ENCODE assay signal across 8 cellular contexts in the genomic region with DNA sequence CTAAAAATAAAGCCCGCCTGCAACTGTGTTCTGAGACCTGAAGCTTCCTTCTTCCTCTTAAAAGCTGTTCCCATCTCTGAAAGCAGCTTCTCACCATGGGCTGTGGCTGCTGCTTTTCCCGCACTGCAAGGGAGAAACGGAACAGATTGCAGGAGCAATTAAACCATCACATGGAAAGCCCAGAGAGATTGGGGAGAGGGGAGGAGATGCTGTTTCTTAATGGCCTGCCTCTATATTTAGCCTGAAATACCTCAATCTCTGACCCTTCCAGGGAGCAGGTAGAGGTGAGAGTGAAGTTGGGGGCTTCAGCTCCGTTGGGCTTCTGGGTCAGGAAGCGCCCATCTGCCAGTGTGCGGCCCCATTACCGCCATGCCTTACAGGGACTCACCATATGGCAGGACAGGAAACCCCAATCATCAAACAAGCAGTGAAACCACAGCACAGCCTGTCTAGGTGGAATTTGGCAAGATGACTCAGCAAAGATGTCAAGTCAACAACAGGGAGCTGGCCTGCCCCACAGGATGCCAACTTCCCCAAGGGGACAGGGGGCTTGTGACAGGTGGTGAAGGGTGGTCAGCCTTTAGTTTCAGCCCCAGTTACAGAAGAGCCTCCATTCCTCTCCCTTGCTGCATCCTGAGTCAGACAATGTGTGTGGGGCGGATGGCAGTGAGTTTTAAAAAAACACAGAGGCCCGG.
DNase-seq lines count a peak whose midpoint lies in the region; ATAC-seq, FAIRE-seq and TF ChIP-seq lines count a peak whose summit lies in the region.

No MANE protein-coding gene starts in this region.

- H4K8ac ChIP-seq in H1 (ENCODE audit: extremely low read depth, insufficient read depth, low read length), result no peak overlapping the region

- H3K23ac ChIP-seq in H1 (ENCODE audit: insufficient read length), result no peak overlapping the region

- no peak overlapping the region for H2AK5ac ChIP-seq in H1 (ENCODE audit: low read depth, low read length)

- H2BK12ac ChIP-seq in H1 (ENCODE audit: low read depth, low read length), result no peak overlapping the region

- H3K27me3 Mint-ChIP-seq in MCF 10A (ENCODE audit: insufficient read depth, unreplicated experiment), result no peaks in the 10 kb centered on the region

- H3K79me2 ChIP-seq in H1 (ENCODE audit: control insufficient read depth in 1 of 2, insufficient read depth in 2 of 2, low read length in 2 of 2), result no peaks in the 10 kb centered on the region

- H3K56ac ChIP-seq in H1 (replicated peaks; ENCODE audit: insufficient read length, low read depth, low read length), result no peak overlapping the region

- H4K20me1 ChIP-seq in H1 (replicated peaks in 1 of 2; ENCODE audit: control insufficient read depth in 1 of 2, insufficient read depth in 2 of 2, low read length in 2 of 2), result no peaks in the 10 kb centered on the region

- no peak for FAIRE-seq in H1 (lab: Jason Lieb, UNC)

- H3K4me2 ChIP-seq in H1 (ENCODE audit: insufficient read depth in 1 of 2, low read depth in 2 of 2, low read length in 2 of 2), result no peak overlapping the region; a peak in 1 of 4 replicates

- peak; percentile 93 for DNase-seq in NCI-H1694 (lab: John Stamatoyannopoulos, UW)
- DNase-seq in H1 (ENCODE audit: low read depth in 1 of 2, low spot score in 2 of 2), result no peak
- DNase-seq in NCI-H2107 (lab: John Stamatoyannopoulos, UW), result no peak
- no peak for DNase-seq in NCI-H187 (lab: John Stamatoyannopoulos, UW)
- DNase-seq in activated CD4-positive, CD25-positive, alpha-beta regulatory T cell treated with anti-CD3 and anti-CD28 coated beads, Interleukin-2, amount 50 U/mL, for 72 hours, result no peak
- no peak for DNase-seq in MCF 10A (ENCODE audit: unreplicated experiment)

- H3K4ac ChIP-seq in H1 (replicated peaks; ENCODE audit: insufficient read length, low read depth, low read length), result no peak overlapping the region

- ATAC-seq in GM18502 (IDR thresholded peaks at IDR 0.05; ENCODE audit: poor library complexity, unreplicated experiment) (peak; percentile 63), GM21619 (IDR thresholded peaks at IDR 0.05; ENCODE audit: unreplicated experiment) (peak; percentile 59)

- CTCF ChIA-PET in H1 (lab: Charles Lee; ENCODE audit: partially characterized antibody), result interaction anchor here (0.6 to 7.3 kb wide), 3 partner anchors 20 to 202 kb away, joined by 3 to 31 read pairs (median 3); no protein-coding TSS in a partner anchor
- CTCF ChIA-PET in MCF 10A (lab: Yijun Ruan, JAX), result no interaction called here

- TF ChIP-seq RAD21 in H1 (IDR thresholded peaks at IDR 0.05 in 1 of 2, conservative IDR thresholded peaks at IDR 0.05 in 1 of 2; ENCODE audit: low read depth in 2 of 2, low read length in 2 of 2), result no peak

- H2BK20ac ChIP-seq in H1 (ENCODE audit: low read length), result no peak overlapping the region

- H3K9me3 Mint-ChIP-seq in MCF 10A (ENCODE audit: unreplicated experiment), result peaks cover 27% of the 10 kb centered on the region

- no peak overlapping the region for H3K4me3 Mint-ChIP-seq in MCF 10A (ENCODE audit: unreplicated experiment)

- H3K36me3 Mint-ChIP-seq in MCF 10A (ENCODE audit: insufficient read depth, unreplicated experiment), result no peaks in the 10 kb centered on the region

- no peak overlapping the region for H3K27ac Mint-ChIP-seq in MCF 10A (ENCODE audit: low read depth, unreplicated experiment)

- intact Hi-C loops in MCF 10A (cut with micrococcal nuclease), result no loop called here

- H3K4me1 Mint-ChIP-seq in MCF 10A (ENCODE audit: insufficient read depth, unreplicated experiment), result no peaks in the 10 kb centered on the region

- no peak overlapping the region for H3K27ac ChIP-seq in H1 (ENCODE audit: low read depth, low read length)

- H3K18ac ChIP-seq in H1 (ENCODE audit: extremely low read depth, low read length), result no peak overlapping the region

- H3K27me3 ChIP-seq in H1 (replicated peaks in 1 of 4; ENCODE audit: control insufficient read depth in 3 of 4, extremely low read depth in 1 of 4, insufficient read depth in 3 of 4, low read length in 3 of 4), result no peaks in the 10 kb centered on the region

- peak overlapping the region; percentile 65; the same call in 1 of the 2 replicates for H2AFZ ChIP-seq in H1 (ENCODE audit: low read length)

- H3K14ac ChIP-seq in H1 (ENCODE audit: insufficient read length), result no peak overlapping the region

- TF ChIP-seq POLR2A in H1 (IDR thresholded peaks at IDR 0.05; ENCODE audit: control extremely low read depth in 1 of 2, low read depth in 2 of 2, low read length in 2 of 2), result no peak

- no peak overlapping the region for H4K5ac ChIP-seq in H1 (ENCODE audit: insufficient read length, low read depth, low read length)

- H3K4me1 ChIP-seq in H1 (replicated peaks in 1 of 4; ENCODE audit: control insufficient read depth in 3 of 4, insufficient read depth in 4 of 4, low read length in 3 of 4), result peaks cover 0 to 5% (median 3%) of the 10 kb centered on the region in 4 experiments; a peak in 5 of 7 replicates

- no peaks in the 10 kb centered on the region for H3K9me3 ChIP-seq in H1 (ENCODE audit: insufficient read depth in 2 of 2, low read depth in 1 of 2, low read length in 1 of 2)

- no peak overlapping the region for H3K9ac ChIP-seq in H1 (replicated peaks in 1 of 4; ENCODE audit: extremely low read depth in 1 of 4, low read depth in 3 of 4, low read length in 3 of 4)

- H3K4me3 ChIP-seq in H1 (ENCODE audit: extremely low read depth in 1 of 4, insufficient read depth in 2 of 4, low read depth in 3 of 4, low read length in 4 of 4), result no peak overlapping the region

- no peak overlapping the region for H2BK5ac ChIP-seq in H1 (ENCODE audit: low read depth, low read length)

- H3K79me1 ChIP-seq in H1 (ENCODE audit: low read depth, low read length), result no peaks in the 10 kb centered on the region

- TF ChIP-seq EP300 in H1 (IDR thresholded peaks at IDR 0.05; ENCODE audit: borderline replicate concordance in 1 of 2, low read depth in 2 of 2, low read length in 2 of 2), result no peak

- H2BK120ac ChIP-seq in H1 (replicated peaks; ENCODE audit: low read depth, low read length), result no peak overlapping the region

- H2BK15ac ChIP-seq in H1 (ENCODE audit: low read length), result no peak overlapping the region

- H3K36me3 ChIP-seq in H1 (ENCODE audit: control insufficient read depth in 2 of 4, insufficient read depth in 4 of 4, low read length in 3 of 4), result no peaks in the 10 kb centered on the region

- no peaks in the 10 kb centered on the region; the same call in 1 of the 2 replicates for H3K23me2 ChIP-seq in H1 (ENCODE audit: low read depth, low read length)

- POLR2A ChIA-PET in H1 (lab: Charles Lee; ENCODE audit: partially characterized antibody) (interaction anchor here (0.6 to 1.2 kb wide), 2 partner anchors 187 to 199 kb away, joined by 3 read pairs; no protein-coding TSS in a partner anchor), MCF 10A (lab: Yijun Ruan, JAX) (no interaction called here)

- no TSS peak for BruUV-seq in MCF 10A (replicated peaks; lab: Mats Ljungman, UMichigan)

- no peak overlapping the region for H4K91ac ChIP-seq in H1 (replicated peaks; ENCODE audit: insufficient read length, low read length)

- 90% methylated on average over 9 of the region's 9 CpGs; no CpG with 5 or more reads in 1 of the 2 experiments for WGBS in H1 (ENCODE audit: extremely low coverage in 1 of 2, insufficient coverage in 1 of 2, insufficient read length in 1 of 2, insufficient replicate concordance in 2 of 2, low coverage in 1 of 2, low lambda C conversion rate in 2 of 2, missing lambda C conversion rate in 1 of 2), 2 experiments

- TF ChIP-seq CTCF in H1 (IDR thresholded peaks at IDR 0.05; ENCODE audit: control extremely low read depth in 1 of 3, insufficient read depth in 1 of 3, low read depth in 1 of 3, low read length in 3 of 3) (no peak), MCF 10A (IDR thresholded peaks at IDR 0.05; ENCODE audit: unreplicated experiment) (no peak)

TF ChIP-seq in H1, 55 proteins besides CTCF, POLR2A, EP300 and RAD21:
- TF ChIP-seq MAFK (IDR thresholded peaks at IDR 0.05; ENCODE audit: low read depth, low read length) (peak; percentile 69; the same call in 1 of the 2 replicates), BACH1 (IDR thresholded peaks at IDR 0.05; ENCODE audit: low read length) (peak; percentile 79), HDAC6 (IDR thresholded peaks at IDR 0.05; ENCODE audit: low read depth, low read length) (no peak)
